8 cellular contexts compared by ENCODE assay signal in genomic region chr2:105179469-105180372, GRCh38.
DNase-seq lines count a peak whose midpoint lies in the region; ATAC-seq and TF ChIP-seq lines count a peak whose summit lies in the region.

No MANE protein-coding gene starts in this region.

- no peaks in the 10 kb centered on the region for H3K9me3 ChIP-seq in OCI-LY3 (ENCODE audit: insufficient read depth, low read length)

- TF ChIP-seq CTCF in AG09309 (IDR thresholded peaks at IDR 0.05; ENCODE audit: control insufficient read depth, insufficient read depth, low read depth, low read length, missing control alignments) (peak; percentile 69), OCI-LY3 (IDR thresholded peaks at IDR 0.05; ENCODE audit: low read depth, low read length) (peak; percentile 68)

- H3K4me1 ChIP-seq in OCI-LY3 (ENCODE audit: low read length): peaks cover 20% of the 10 kb centered on the region

- H3K4me2 ChIP-seq in OCI-LY3 (ENCODE audit: low read length): peak overlapping the region; percentile 56

- no peaks in the 10 kb centered on the region; the same call in 1 of the 2 replicates for H4K20me1 ChIP-seq in OCI-LY3 (ENCODE audit: insufficient read depth, low read length)

- no peaks in the 10 kb centered on the region for H3K79me2 ChIP-seq in OCI-LY3 (ENCODE audit: low read length)

- ATAC-seq in HG03442 (IDR thresholded peaks at IDR 0.05; ENCODE audit: unreplicated experiment) (no peak), GM21390 (IDR thresholded peaks at IDR 0.05; ENCODE audit: unreplicated experiment) (no peak)

- H3K4me3 ChIP-seq in AG09309 (ENCODE audit: control insufficient read depth, low read depth, low read length) (no peak overlapping the region), OCI-LY3 (ENCODE audit: low read length) (no peak overlapping the region; the same call in 1 of the 2 replicates)

- intact Hi-C loops in posterior vena cava (cut with DNase I): no loop called here

- H3K27ac ChIP-seq in OCI-LY3 (ENCODE audit: low read length): no peak overlapping the region
- no peak overlapping the region for H3K27ac ChIP-seq in epithelial cell of prostate

- peaks cover 57% of the 10 kb centered on the region for H3K27me3 ChIP-seq in OCI-LY3 (ENCODE audit: low read depth, low read length)

- no peak overlapping the region for H3K9ac ChIP-seq in OCI-LY3 (ENCODE audit: low read length)

- DNase-seq in AG09309 (ENCODE audit: low read depth) (peak; percentile 56), H4 (ENCODE audit: low spot score) (peak; percentile 93), epithelial cell of prostate (ENCODE audit: low read depth, low spot score) (peak; percentile 64), non-pigmented ciliary epithelial cell (ENCODE audit: low read depth) (peak; percentile 50), posterior vena cava (ENCODE audit: low spot score) (no peak)

- no peak overlapping the region for H2AFZ ChIP-seq in OCI-LY3 (ENCODE audit: low read depth, low read length)

- no peaks in the 10 kb centered on the region for H3K36me3 ChIP-seq in OCI-LY3 (replicated peaks; ENCODE audit: low read depth, low read length)
